ENCODE assay signal across 22 cellular contexts in the genomic region with DNA sequence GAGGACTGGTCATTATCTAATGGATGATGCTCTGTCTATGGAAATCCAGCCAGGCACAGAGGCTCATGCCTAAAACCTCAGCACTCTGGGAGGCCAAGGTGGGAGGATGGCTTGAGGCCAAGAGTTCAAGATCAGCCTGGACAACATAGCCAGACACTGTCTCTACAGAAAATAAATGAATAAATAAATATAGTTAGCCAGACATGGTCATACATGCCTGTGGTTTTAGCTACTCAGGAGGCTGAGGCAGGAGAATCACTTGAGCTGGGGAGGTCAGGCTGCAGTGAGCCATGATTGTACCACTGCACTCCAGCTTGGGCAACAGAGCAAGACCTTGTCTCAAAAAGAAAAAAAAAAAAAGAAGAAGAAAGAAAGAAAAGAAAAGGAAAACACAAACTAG.
"Had no signal": no experiment of that assay in that cellular context is flagged by ENCODE, and none has a peak within 500 bp of the region (broad histone marks: within the 10 kb centered on the region; RNA-seq: fewer than 3 reads in every experiment).

No MANE protein-coding gene starts in this region.

- H3K9me3 Mint-ChIP-seq: activated CD4-positive, alpha-beta T cell treated with anti-CD3 and anti-CD28 coated beads, Interleukin-2, amount 10 ng/mL, durations not matched to agents 24 days and 14 days; activated naive CD4-positive, alpha-beta T cell treated with anti-CD3 and anti-CD28 coated beads for 36 hours; activated T-cell treated with anti-CD3 and anti-CD28 coated beads, Interleukin-2, amount 50 U/mL, for 4 hours; central memory CD8-positive, alpha-beta T cell had no signal

- FAIRE-seq: TTC549 had no signal

- H3K4me1 ChIP-seq: body of pancreas had no signal

- H3K4me3 ChIP-seq: body of pancreas had no signal

- H3K27me3 Mint-ChIP-seq: activated B cell treated with CpG ODN at 0.5 μM for 24 hours had no signal

- DNase-seq: activated B cell treated with CpG ODN at 0.5 μM for 24 hours; activated CD4-positive, alpha-beta T cell treated with anti-CD3 and anti-CD28 coated beads for 1 hour; activated CD4-positive, alpha-beta T cell treated with anti-CD3 and anti-CD28 coated beads, Interleukin-2, amount 10 ng/mL, durations not matched to agents 24 days and 14 days; activated CD4-positive, alpha-beta T cell treated with anti-CD3 and anti-CD28 coated beads, Interleukin-2, amount 50 U/mL, for 48 hours; activated gamma-delta T cell; activated naive CD4-positive, alpha-beta T cell treated with anti-CD3 and anti-CD28 coated beads for 36 hours; activated T-cell treated with anti-CD3 and anti-CD28 coated beads, Interleukin-2, amount 50 U/mL, for 4 hours; body of pancreas; Kasumi-1; KBM-7; NCI-H1048; NCI-H1930; NCI-H2171 treated with DMSO at 0.1 percent for 48 hours; NCI-H226; NCI-H526 treated with DMSO at 0.1 percent for 48 hours; Right ventricle myocardium superior; T-helper 17 cell; T1000 had no signal

- H3K4me1 Mint-ChIP-seq: activated B cell treated with CpG ODN at 0.5 μM for 24 hours had no signal

- ATAC-seq: activated T-cell treated with anti-CD3 and anti-CD28 coated beads, Interleukin-2, amount 50 U/mL, for 4 hours; body of pancreas; T-helper 17 cell had no signal

- H3K36me3 Mint-ChIP-seq: activated naive CD8-positive, alpha-beta T cell had no signal

- H3K27ac Mint-ChIP-seq: activated B cell treated with CpG ODN at 0.5 μM for 24 hours; activated CD4-positive, alpha-beta T cell treated with anti-CD3 and anti-CD28 coated beads, Interleukin-2, amount 10 ng/mL, durations not matched to agents 24 days and 14 days; activated naive CD4-positive, alpha-beta T cell treated with anti-CD3 and anti-CD28 coated beads for 36 hours; activated naive CD8-positive, alpha-beta T cell; T-helper 17 cell had no signal

- H3K4me3 Mint-ChIP-seq: activated B cell treated with CpG ODN at 0.5 μM for 24 hours; activated CD4-positive, alpha-beta T cell treated with anti-CD3 and anti-CD28 coated beads, Interleukin-2, amount 10 ng/mL, durations not matched to agents 24 days and 14 days; activated naive CD4-positive, alpha-beta T cell treated with anti-CD3 and anti-CD28 coated beads for 36 hours; activated naive CD8-positive, alpha-beta T cell; activated T-cell treated with anti-CD3 and anti-CD28 coated beads, Interleukin-2, amount 50 U/mL, for 4 hours; central memory CD8-positive, alpha-beta T cell; T-helper 17 cell had no signal

- H3K27me3 ChIP-seq: body of pancreas had no signal

- H3K9me3 ChIP-seq: body of pancreas had no signal

- H3K27ac ChIP-seq: body of pancreas, RWPE1 had no signal
